Comparison of ENCODE assay signal across 27 cellular contexts in the genomic region with DNA sequence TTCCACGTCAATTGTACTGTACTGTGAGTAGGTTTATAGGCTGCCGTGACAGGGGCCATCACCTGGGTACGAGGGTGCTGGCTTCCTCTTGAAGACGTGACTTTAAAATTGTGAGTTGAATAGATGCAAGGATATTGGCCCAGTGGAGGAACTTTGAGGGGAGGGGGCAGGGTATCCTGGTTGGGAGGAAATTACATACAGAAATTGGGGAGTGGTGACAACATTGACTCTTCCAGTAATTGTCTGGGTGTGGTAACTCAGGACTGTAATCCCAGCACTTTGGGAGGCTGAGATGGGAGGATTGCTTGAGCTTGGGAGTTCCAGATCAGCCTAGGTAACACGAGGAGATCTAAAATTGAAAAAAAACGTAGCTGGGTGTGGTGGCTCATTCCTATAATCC. TPM values are rescaled to one million over a fixed set of nuclear protein-coding genes. Genes with fewer than 3 reads are reported as not detected.
"Had no signal": no experiment of that assay in that cellular context is flagged by ENCODE, and none has a peak within 500 bp of the region (broad histone marks: within the 10 kb centered on the region; RNA-seq: fewer than 3 reads in every experiment).

No MANE protein-coding gene starts in this region.

- H3K36me3 ChIP-seq: cardiac muscle cell had no signal

- H3K27ac Mint-ChIP-seq: activated CD8-positive, alpha-beta T cell treated with anti-CD3 and anti-CD28 coated beads, Interleukin-2, amount 10 ng/mL, durations not matched to agents 7 days and 5 days; activated naive CD8-positive, alpha-beta T cell; T-helper 1 cell treated with Interleukin-12 subunit alpha and Interleukin-12 subunit beta and Interleukin-4 antibody, amounts not matched to agents 30 μg/mL and 1 μg/mL, for 36 hours had no signal

- H3K27ac ChIP-seq: cardiac muscle cell, KMS-11, PC-9 had no signal

- H3K9ac ChIP-seq: KMS-11 had no signal

- H3K36me3 Mint-ChIP-seq: activated naive CD8-positive, alpha-beta T cell; brain had no signal

- H3K27me3 ChIP-seq: cardiac muscle cell had no signal

- H3K4me3 Mint-ChIP-seq: activated CD8-positive, alpha-beta T cell treated with anti-CD3 and anti-CD28 coated beads, Interleukin-2, amount 10 ng/mL, durations not matched to agents 7 days and 5 days; activated naive CD8-positive, alpha-beta T cell; brain; T-helper 1 cell treated with Interleukin-12 subunit alpha and Interleukin-12 subunit beta and Interleukin-4 antibody, amounts not matched to agents 30 μg/mL and 1 μg/mL, for 36 hours had no signal

- H3K4me3 ChIP-seq: cardiac muscle cell, PC-9 had no signal

- DNase-seq: activated CD4-positive, alpha-beta T cell treated with anti-CD3 and anti-CD28 coated beads for 48 hours; activated CD4-positive, alpha-beta T cell treated with anti-CD3 and anti-CD28 coated beads, Interleukin-2, amount 50 U/mL, for 4 hours; activated CD4-positive, CD25-positive, alpha-beta regulatory T cell treated with anti-CD3 and anti-CD28 coated beads, Interleukin-2, amount 50 U/mL, for 72 hours; activated CD8-positive, alpha-beta memory T cell treated with anti-CD3 and anti-CD28 coated beads, Interleukin-2, amount 50 U/mL, for 48 hours; activated CD8-positive, alpha-beta T cell treated with anti-CD3 and anti-CD28 coated beads, Interleukin-2, amount 10 ng/mL, durations not matched to agents 7 days and 5 days; activated effector memory CD4-positive, alpha-beta T cell treated with Interleukin-2 at 50 U/mL for 16 hours; activated naive CD4-positive, alpha-beta T cell treated with Interleukin-2 at 50 U/mL for 16 hours; activated T-cell treated with anti-CD3 and anti-CD28 coated beads, Interleukin-2, amount 50 U/mL, for 1 hour; amygdala; cerebellar nuclear complex; NCI-H1092; NCI-H1417; NCI-H1694; NCI-H2029 treated with DMSO at 0.1 percent for 48 hours; NCI-H345; NCI-H510A; NCI-H526 treated with DMSO at 0.1 percent for 48 hours; PC-9; SHP77 treated with DMSO at 0.1 percent for 48 hours had no signal

RNA-seq across cellular contexts. Expression of a gene that starts 30.4 kb away (rescaled TPM):
- total RNA-seq: activated CD8-positive, alpha-beta T cell treated with anti-CD3 and anti-CD28 coated beads, Interleukin-2, amount 10 ng/mL, durations not matched to agents 7 days and 5 days; astrocyte; cardiac muscle cell; MCF 10A; PC-9; SK-MEL-5 had no signal
- polyA plus RNA-seq: cardiac muscle cell had no signal
